ENCODE assay signal across 19 cellular contexts in the genomic region with DNA sequence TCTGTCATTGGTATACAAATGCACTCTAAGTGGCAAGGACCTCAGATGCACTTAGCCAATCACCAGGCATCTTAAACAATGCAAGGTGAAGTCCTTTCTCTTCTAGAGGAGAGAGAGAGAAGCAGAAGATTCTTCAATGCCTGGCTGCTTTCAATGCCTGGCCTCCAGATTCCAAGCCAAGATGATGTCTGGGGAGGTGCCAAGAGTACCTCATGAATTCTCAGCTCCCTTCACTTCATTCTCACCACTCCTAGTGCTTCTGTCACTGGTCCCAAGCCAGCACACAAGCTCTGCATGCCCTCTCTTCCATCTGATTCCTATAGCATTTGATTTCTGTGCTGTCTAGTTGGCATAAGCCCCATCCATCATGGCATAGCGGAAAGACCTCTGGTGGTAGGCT.
"Had no signal": no experiment of that assay in that cellular context is flagged by ENCODE, and none has a peak within 500 bp of the region (broad histone marks: within the 10 kb centered on the region; RNA-seq: fewer than 3 reads in every experiment).

No MANE protein-coding gene starts in this region.

- DNase-seq: colonic mucosa; cortex of kidney; effector CD8-positive, alpha-beta T cell; effector memory CD8-positive, alpha-beta T cell; endodermal cell; erythroblast; esophagus squamous epithelium; foreskin fibroblast; foreskin melanocyte; gastrocnemius medialis; heart left ventricle; hypothalamus; immature natural killer cell; left cardiac atrium; left lung; left ventricle myocardium superior; lower lobe of right lung; mucosa of descending colon; naive B cell had no signal
